Comparison of ENCODE assay signal across 8 cellular contexts in the genomic region with DNA sequence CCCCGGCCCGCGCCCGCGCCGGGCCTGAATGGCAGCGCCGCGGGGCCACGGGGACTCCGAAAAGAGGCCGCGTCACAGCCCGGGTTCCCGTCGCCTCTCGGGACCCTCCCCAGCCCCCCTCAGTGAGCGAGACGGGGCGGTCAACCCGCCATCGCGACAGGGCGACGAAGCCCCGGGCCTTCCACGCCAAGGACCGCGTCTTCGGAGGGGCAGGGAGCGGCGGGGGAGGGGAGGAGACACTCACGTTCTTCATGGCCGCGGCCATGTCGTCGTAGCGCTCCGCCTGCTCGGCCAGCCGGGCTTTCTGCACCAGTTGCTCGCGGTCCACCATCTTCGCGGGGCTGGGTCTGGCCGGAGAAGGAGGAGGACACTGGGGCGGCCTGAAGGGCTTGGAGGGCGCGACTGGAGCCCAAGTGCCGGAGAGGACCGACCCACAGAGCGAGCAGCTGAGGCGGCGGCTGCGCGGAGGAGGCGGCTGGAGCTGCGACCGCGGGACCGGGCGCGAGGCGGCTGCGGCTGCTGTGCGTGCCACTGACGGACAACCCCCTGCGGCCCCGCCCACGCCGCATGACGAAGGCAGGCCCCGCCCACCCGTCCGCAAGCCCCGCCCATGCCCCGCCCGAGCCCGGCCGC. TPM values are rescaled to one million over a fixed set of nuclear protein-coding genes. Genes with fewer than 3 reads are reported as not detected.
DNase-seq lines count a peak whose midpoint lies in the region; ATAC-seq and TF ChIP-seq lines count a peak whose summit lies in the region.

YWHAG (minus strand) TSS at position 514 of the 633 bp plus-strand sequence; CDS start at position 331, 183 bp downstream.

- DNase-seq in Caco-2 (peak; percentile 87 to 91), HL-60 (ENCODE audit: low read depth in 1 of 2, low spot score in 1 of 2) (peak; percentile 81 to 85), erythroblast (lab: John Stamatoyannopoulos, UW) (peak; percentile 95 to 98)
- DNase-seq in activated T-cell treated with anti-CD3 and anti-CD28 coated beads, Interleukin-2, amount 50 U/mL, for 1 hour: peak; percentile 90
- peak; percentile 66 to 86 for DNase-seq in stimulated activated CD8-positive, alpha-beta memory T cell treated with anti-CD3 and anti-CD28 coated beads, Interleukin-7, amount 100 ng/mL, for 4 hours (ENCODE audit: low read depth in 2 of 2)

- peaks cover 44% of the 10 kb centered on the region for H4K20me1 ChIP-seq in OCI-LY3 (ENCODE audit: insufficient read depth, low read length)

- H3K4me1 ChIP-seq in Caco-2 (peaks cover 17% of the 10 kb centered on the region), OCI-LY3 (ENCODE audit: low read length) (peaks cover 34% of the 10 kb centered on the region), muscle layer of colon (ENCODE audit: insufficient read depth, low read length) (peaks cover 43% of the 10 kb centered on the region)

- POLR2A ChIA-PET in Caco-2 (lab: Charles Lee): interaction anchor here (0.5 to 0.7 kb wide), 6 partner anchors 41 to 1199 kb away, joined by 3 to 9 read pairs (median 3); no protein-coding TSS in a partner anchor

- peak within 1 kb of the TSS; percentile 87 for H3K4me3 Mint-ChIP-seq in Caco-2 (ENCODE audit: unreplicated experiment)

- H3K27ac Mint-ChIP-seq in Caco-2 (ENCODE audit: unreplicated experiment): peak within 1 kb of the TSS; percentile 89

- peak within 1 kb of the TSS; percentile 94 for H2AFZ ChIP-seq in OCI-LY3 (ENCODE audit: low read depth, low read length)

- H3K9me3 ChIP-seq in Caco-2: no peaks in the 10 kb centered on the region
- H3K9me3 ChIP-seq in OCI-LY3 (ENCODE audit: insufficient read depth, low read length): 0 out of 2 replicates have a peak, but pooled peaks cover 4% of the 10 kb centered on the region
- H3K9me3 ChIP-seq in muscle layer of colon (ENCODE audit: low read length): no peaks in the 10 kb centered on the region

- peak within 1 kb of the TSS; percentile 97 for H3K27ac ChIP-seq in HL-60 (replicated peaks)
- peak within 1 kb of the TSS; percentile 78 for H3K27ac ChIP-seq in OCI-LY3 (ENCODE audit: low read length)
- H3K27ac ChIP-seq in muscle layer of colon (ENCODE audit: low read depth, low read length): peak within 1 kb of the TSS; percentile 96

- H3K27me3 ChIP-seq in Caco-2 (replicated peaks; ENCODE audit: control insufficient read depth, insufficient read depth, low read length): no peaks in the 10 kb centered on the region
- H3K27me3 ChIP-seq in HL-60 (ENCODE audit: insufficient read depth, poor library complexity, severe bottlenecking): no peaks in the 10 kb centered on the region
- H3K27me3 ChIP-seq in OCI-LY3 (ENCODE audit: low read depth, low read length): 0 out of 2 replicates have a peak, but pooled peaks cover 4% of the 10 kb centered on the region
- H3K27me3 ChIP-seq in muscle layer of colon (ENCODE audit: control insufficient read depth in 1 of 2, insufficient read depth in 2 of 2, low read length in 2 of 2): no peaks in the 10 kb centered on the region

- peak within 1 kb of the TSS; percentile 90 for H3K4me2 ChIP-seq in OCI-LY3 (ENCODE audit: low read length)

- intact Hi-C loops in Caco-2 (cut with micrococcal nuclease; ENCODE audit: unreplicated experiment): loop anchor here (2.0 to 5.0 kb wide), 3 partner anchors 34 to 66 kb away; no protein-coding TSS in a partner anchor

- peaks cover 52% of the 10 kb centered on the region for H3K79me2 ChIP-seq in OCI-LY3 (ENCODE audit: low read length)

- H3K36me3 ChIP-seq in Caco-2 (ENCODE audit: control insufficient read depth, insufficient read depth, low read length) (no peaks in the 10 kb centered on the region; the same call in 1 of the 2 replicates), OCI-LY3 (replicated peaks; ENCODE audit: low read depth, low read length) (peaks cover 41% of the 10 kb centered on the region), muscle layer of colon (ENCODE audit: insufficient read depth, low read length) (peaks cover 6% of the 10 kb centered on the region)

- TF ChIP-seq POLR2A in erythroblast (IDR thresholded peaks at IDR 0.05; ENCODE audit: low read length): peak; percentile 96

- ATAC-seq in GM19467 (IDR thresholded peaks at IDR 0.05; ENCODE audit: unreplicated experiment): peak; percentile 60

- peaks cover 59% of the 10 kb centered on the region for H3K36me3 Mint-ChIP-seq in Caco-2 (ENCODE audit: insufficient read depth, unreplicated experiment)

- H3K27me3 Mint-ChIP-seq in Caco-2 (ENCODE audit: insufficient read depth, unreplicated experiment): no peaks in the 10 kb centered on the region

- CTCF ChIA-PET in Caco-2 (lab: Charles Lee): interaction anchor here (0.5 to 1.5 kb wide), 8 partner anchors 10 to 181 kb away, joined by 3 to 5 read pairs (median 4); no protein-coding TSS in a partner anchor

- peak within 1 kb of the TSS; percentile 94 for H3K9ac ChIP-seq in OCI-LY3 (ENCODE audit: low read length)
- peak within 1 kb of the TSS; percentile 89 for H3K9ac ChIP-seq in muscle layer of colon (ENCODE audit: low read length)

- TF ChIP-seq CTCF in Caco-2 (IDR thresholded peaks at IDR 0.05; ENCODE audit: insufficient read depth in 1 of 2, low read depth in 1 of 2, low read length in 1 of 2, severe bottlenecking in 1 of 2, unreplicated experiment in 1 of 2): no peak
- TF ChIP-seq CTCF in HL-60 (IDR thresholded peaks at IDR 0.05; ENCODE audit: insufficient read depth, low read length): no peak
- TF ChIP-seq CTCF in OCI-LY3 (IDR thresholded peaks at IDR 0.05; ENCODE audit: low read depth, low read length): no peak

- H3K9me3 Mint-ChIP-seq in Caco-2 (ENCODE audit: unreplicated experiment): no peaks in the 10 kb centered on the region

- H3K4me3 ChIP-seq in Caco-2 (ENCODE audit: low read depth, low read length) (peak within 1 kb of the TSS; percentile 91), HL-60 (replicated peaks; ENCODE audit: insufficient read depth, low read length) (peak within 1 kb of the TSS; percentile 94), OCI-LY3 (ENCODE audit: low read length) (peak within 1 kb of the TSS; percentile 94), muscle layer of colon (ENCODE audit: low read depth in 1 of 2, low read length in 2 of 2) (peak within 1 kb of the TSS; percentile 74 to 99)

- no peaks in the 10 kb centered on the region for H3K4me1 Mint-ChIP-seq in Caco-2 (ENCODE audit: low read depth, unreplicated experiment)

- no TSS peak for BruUV-seq in Caco-2 (replicated peaks; lab: Mats Ljungman, UMichigan)

RNA-seq across cellular contexts. Expression of gene YWHAG, which starts in this region (rescaled TPM):
- total RNA-seq in Caco-2 (2022): 141 and 150 TPM in 2 replicates

Comparison
In these comparisons a context has a peak if more than half of its experiments do, and no peak if none do; other contexts are left out.
1. Peak in every context shown above with its lines: DNase-seq, ATAC-seq, H3K4me3 ChIP-seq and H3K27ac ChIP-seq.